ENCODE assay signal across 8 cellular contexts in the genomic region with DNA sequence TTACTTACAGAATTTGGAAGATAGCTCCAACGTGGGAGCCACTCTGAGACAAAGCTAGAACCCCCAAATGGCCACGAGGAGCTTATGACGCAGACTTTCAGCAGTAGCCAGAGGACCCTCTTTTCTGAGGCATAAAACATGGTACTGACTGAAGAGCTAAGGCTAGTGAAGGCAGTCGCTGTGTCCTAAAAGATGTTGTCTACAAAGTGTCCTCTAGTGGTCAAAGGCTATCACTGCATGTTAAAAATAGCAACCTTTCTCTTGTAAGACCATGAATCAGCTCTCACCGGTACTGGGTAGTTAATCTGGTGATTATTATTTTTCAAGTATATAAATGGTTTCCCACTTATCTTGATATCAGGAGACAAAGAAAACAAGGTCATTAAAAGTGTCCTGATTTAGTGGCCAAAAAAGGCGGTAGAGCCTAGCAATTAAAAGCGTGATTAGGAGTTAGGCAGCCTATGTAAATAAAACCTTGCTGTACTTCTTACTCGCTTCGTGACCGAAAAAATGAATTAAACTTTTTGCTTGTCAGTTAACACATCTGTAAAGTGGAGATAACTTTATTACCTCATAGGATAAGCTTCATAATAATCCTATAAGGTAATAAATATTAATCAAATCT. TPM values are rescaled to one million over a fixed set of nuclear protein-coding genes. Genes with fewer than 3 reads are reported as not detected.
DNase-seq lines count a peak whose midpoint lies in the region; ATAC-seq and TF ChIP-seq lines count a peak whose summit lies in the region.

No MANE protein-coding gene starts in this region.

- H3K27ac ChIP-seq in SJCRH30 (no peak overlapping the region), esophagus muscularis mucosa (replicated peaks in 1 of 4) (no peak overlapping the region), neural progenitor cell (no peak overlapping the region)

- no peaks in the 10 kb centered on the region for H3K79me2 ChIP-seq in neural progenitor cell (ENCODE audit: low read depth)

- CTCF ChIA-PET in activated naive CD4-positive, alpha-beta T cell treated with anti-CD3 and anti-CD28 coated beads for 36 hours (lab: Charles Lee): interaction anchor here (0.7 to 1.8 kb wide), 10 partner anchors 8 to 355 kb away, joined by 3 to 12 read pairs (median 3); no protein-coding TSS in a partner anchor

- no peaks in the 10 kb centered on the region for H3F3A ChIP-seq in neural progenitor cell (ENCODE audit: low read depth)

- DNase-seq in AG09309 (ENCODE audit: low read depth): peak; percentile 65
- peak; percentile 46 for DNase-seq in MV-4-11 (lab: John Stamatoyannopoulos, UW)
- peak; percentile 18 to 74 for DNase-seq in SJCRH30
- DNase-seq in esophagus muscularis mucosa (ENCODE audit: extremely low spot score): no peak
- peak; percentile 74 for DNase-seq in neural progenitor cell (ENCODE audit: low spot score)
- no peak for DNase-seq in activated naive CD4-positive, alpha-beta T cell treated with anti-CD3 and anti-CD28 coated beads for 36 hours

- 59% methylated on average over 10 of the region's 10 CpGs for WGBS in esophagus muscularis mucosa

- H4K20me1 ChIP-seq in neural progenitor cell (ENCODE audit: low read depth): no peaks in the 10 kb centered on the region

- no peak overlapping the region for H3K4me3 ChIP-seq in AG09309 (ENCODE audit: control insufficient read depth, low read depth, low read length)
- no peak overlapping the region for H3K4me3 ChIP-seq in SJCRH30
- no peak overlapping the region for H3K4me3 ChIP-seq in esophagus muscularis mucosa
- no peak overlapping the region for H3K4me3 ChIP-seq in neural progenitor cell

- no peaks in the 10 kb centered on the region for H3K9me3 ChIP-seq in SJCRH30 (replicated peaks)
- no peaks in the 10 kb centered on the region for H3K9me3 ChIP-seq in esophagus muscularis mucosa
- H3K9me3 ChIP-seq in neural progenitor cell (ENCODE audit: low read depth): no peaks in the 10 kb centered on the region

- H3K9me3 Mint-ChIP-seq in neural progenitor cell: peaks cover 2% of the 10 kb centered on the region
- H3K9me3 Mint-ChIP-seq in activated naive CD4-positive, alpha-beta T cell treated with anti-CD3 and anti-CD28 coated beads for 36 hours: no peaks in the 10 kb centered on the region

- H2AFZ ChIP-seq in neural progenitor cell (replicated peaks): peak overlapping the region; percentile 87

- TF ChIP-seq CTCF in AG09309 (IDR thresholded peaks at IDR 0.05; ENCODE audit: control insufficient read depth, insufficient read depth, low read depth, low read length, missing control alignments) (peak; percentile 74), esophagus muscularis mucosa (IDR thresholded peaks at IDR 0.05) (peak; percentile 29 to 68 (median 41)), neural progenitor cell (IDR thresholded peaks at IDR 0.05) (peak; percentile 82)

- no peaks in the 10 kb centered on the region for H3K36me3 Mint-ChIP-seq in neural progenitor cell
- H3K36me3 Mint-ChIP-seq in activated naive CD4-positive, alpha-beta T cell treated with anti-CD3 and anti-CD28 coated beads for 36 hours (ENCODE audit: low read depth): no peaks in the 10 kb centered on the region

- H3K4me3 Mint-ChIP-seq in neural progenitor cell: no peak overlapping the region
- H3K4me3 Mint-ChIP-seq in activated naive CD4-positive, alpha-beta T cell treated with anti-CD3 and anti-CD28 coated beads for 36 hours: no peak overlapping the region

- H3K9ac ChIP-seq in neural progenitor cell: no peak overlapping the region

- H3K4me1 ChIP-seq in SJCRH30 (no peaks in the 10 kb centered on the region), esophagus muscularis mucosa (no peaks in the 10 kb centered on the region), neural progenitor cell (no peaks in the 10 kb centered on the region)

- no peak for TF ChIP-seq EP300 in esophagus muscularis mucosa (IDR thresholded peaks at IDR 0.05)

- H3K27ac Mint-ChIP-seq in neural progenitor cell: no peak overlapping the region
- no peak overlapping the region for H3K27ac Mint-ChIP-seq in activated naive CD4-positive, alpha-beta T cell treated with anti-CD3 and anti-CD28 coated beads for 36 hours

- intact Hi-C loops in esophagus muscularis mucosa (cut with DNase I): no loop called here
- intact Hi-C loops in activated naive CD4-positive, alpha-beta T cell treated with anti-CD3 and anti-CD28 coated beads for 36 hours (cut with micrococcal nuclease): loop anchor here (1.0 kb wide), 2 partner anchors 175 to 659 kb away; no protein-coding TSS in a partner anchor

- H3K4me1 Mint-ChIP-seq in neural progenitor cell: no peaks in the 10 kb centered on the region
- H3K4me1 Mint-ChIP-seq in activated naive CD4-positive, alpha-beta T cell treated with anti-CD3 and anti-CD28 coated beads for 36 hours (ENCODE audit: low read depth): no peaks in the 10 kb centered on the region

- H3K27me3 ChIP-seq in SJCRH30: no peaks in the 10 kb centered on the region
- H3K27me3 ChIP-seq in esophagus muscularis mucosa: no peaks in the 10 kb centered on the region
- no peaks in the 10 kb centered on the region for H3K27me3 ChIP-seq in neural progenitor cell

- no peak for TF ChIP-seq POLR2A in GM18505 (IDR thresholded peaks at IDR 0.05; ENCODE audit: borderline replicate concordance, extremely low read depth, insufficient read depth, insufficient read length)
- TF ChIP-seq POLR2A in esophagus muscularis mucosa (IDR thresholded peaks at IDR 0.05; ENCODE audit: low read depth): no peak

- H3K27me3 Mint-ChIP-seq in neural progenitor cell (ENCODE audit: insufficient read depth, low read depth): peaks cover 2% of the 10 kb centered on the region
- peaks cover 12% of the 10 kb centered on the region for H3K27me3 Mint-ChIP-seq in activated naive CD4-positive, alpha-beta T cell treated with anti-CD3 and anti-CD28 coated beads for 36 hours (ENCODE audit: low read depth)

- H3K4me2 ChIP-seq in neural progenitor cell: no peak overlapping the region

- ATAC-seq in GM18505 (IDR thresholded peaks at IDR 0.05; ENCODE audit: unreplicated experiment): peak; percentile 97
- peak; percentile 96 for ATAC-seq in HG02763 (IDR thresholded peaks at IDR 0.05; ENCODE audit: unreplicated experiment)

- H3K36me3 ChIP-seq in SJCRH30 (no peaks in the 10 kb centered on the region), esophagus muscularis mucosa (no peaks in the 10 kb centered on the region), neural progenitor cell (no peaks in the 10 kb centered on the region)

RNA-seq across cellular contexts. Expression of gene LGR5, which starts 47.0 kb away (rescaled TPM):
- total RNA-seq in SJCRH30 (2014; rRNA removed; shearing (Covaris generic)): 5.1 and 6.4 TPM in 2 replicates
- under 1 TPM in 3 of 4 donors, not detected in 1; under 0.01 to 0.39 (median 0.34) TPM for total RNA-seq in esophagus muscularis mucosa
- 0.71 and 1.4 TPM in 2 replicates for total RNA-seq in neural progenitor cell (ENCODE audit: low replicate concordance)
- total RNA-seq in activated naive CD4-positive, alpha-beta T cell treated with anti-CD3 and anti-CD28 coated beads for 36 hours: not detected

Comparison
In these comparisons a context has a peak if more than half of its experiments do, and no peak if none do; other contexts are left out.
1. DNase-seq: peak in AG09309 (single experiment), MV-4-11 (single experiment), SJCRH30 (2 of 2) and neural progenitor cell (single experiment); none in esophagus muscularis mucosa (single experiment) and activated naive CD4-positive, alpha-beta T cell treated with anti-CD3 and anti-CD28 coated beads for 36 hours (single experiment).
2. Peak in every context shown above with its lines, with median percentiles within 50 percentile points of each other: CTCF ChIP-seq.